In the genomic region with DNA sequence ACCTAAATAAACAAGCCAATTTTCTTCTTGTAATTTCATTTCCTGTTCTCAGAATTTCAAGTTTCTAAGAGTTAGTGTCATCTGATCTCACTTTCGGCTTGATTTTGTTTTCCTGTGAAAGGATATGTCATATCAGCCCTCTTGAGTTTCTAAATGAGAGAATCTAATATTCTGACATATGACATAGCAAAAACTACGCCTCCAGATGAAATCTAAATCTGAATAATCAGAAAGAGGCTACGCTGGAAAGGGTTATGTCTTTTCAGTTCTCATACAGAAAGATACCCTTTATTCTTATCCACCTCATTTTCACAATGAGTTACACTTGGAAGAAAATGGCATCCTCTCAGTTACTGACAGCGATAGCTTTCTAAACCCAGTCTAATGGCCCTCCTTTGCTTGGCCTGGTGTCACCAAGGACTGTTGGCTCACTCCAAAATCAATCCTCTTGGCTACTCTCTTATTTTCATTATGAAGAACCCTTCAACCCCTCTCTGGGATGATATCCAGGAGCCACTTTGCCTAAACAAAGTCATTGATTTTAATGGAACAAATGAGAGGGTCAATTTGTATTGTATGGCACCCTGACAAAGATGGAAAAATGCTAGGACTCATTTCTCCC, we compare ENCODE assay signal across 11 cellular contexts.
DNase-seq lines count a peak whose midpoint lies in the region; ATAC-seq, FAIRE-seq and TF ChIP-seq lines count a peak whose summit lies in the region.
"Had no signal": no experiment of that assay in that cellular context is flagged by ENCODE, and none has a peak within 500 bp of the region (broad histone marks: within the 10 kb centered on the region; RNA-seq: fewer than 3 reads in every experiment).

No MANE protein-coding gene starts in this region.

- intact Hi-C loops in ascending aorta (cut with DNase I) = no loop called here

- H3K36me3 Mint-ChIP-seq in activated naive CD4-positive, alpha-beta T cell treated with anti-CD3 and anti-CD28 coated beads, Interleukin-2, amount 50 U/mL, for 72 hours = peaks cover 0 to 10% of the 10 kb centered on the region in 2 donors
- H3K36me3 Mint-ChIP-seq in glutamatergic neuron (ENCODE audit: unreplicated experiment) (no peaks in the 10 kb centered on the region), mesothelial cell of epicardium (no peaks in the 10 kb centered on the region)

- DNase-seq in GM18507 (ENCODE audit: extremely low spot score, insufficient read length, low read depth) = peak; percentile 1
- no peak for DNase-seq in activated naive CD4-positive, alpha-beta T cell treated with anti-CD3 and anti-CD28 coated beads, Interleukin-2, amount 50 U/mL, for 72 hours (ENCODE audit: low spot score in 2 of 2)
- no peak for DNase-seq in glutamatergic neuron
- no peak for DNase-seq in mesothelial cell of epicardium (ENCODE audit: low spot score in 2 of 2, unreplicated experiment in 2 of 2)
- DNase-seq in ascending aorta (ENCODE audit: low spot score in 2 of 2) = no peak
- DNase-seq in pons (ENCODE audit: low spot score) = no peak
- DNase-seq: GDM1 had no signal

- H3K27ac Mint-ChIP-seq in activated naive CD4-positive, alpha-beta T cell treated with anti-CD3 and anti-CD28 coated beads, Interleukin-2, amount 50 U/mL, for 72 hours = peak overlapping the region in 1 of 2 donors; percentile 53
- H3K27ac Mint-ChIP-seq in glutamatergic neuron (ENCODE audit: unreplicated experiment) = no peak overlapping the region
- H3K27ac Mint-ChIP-seq in mesothelial cell of epicardium = no peak overlapping the region

- peak; percentile 79 for ATAC-seq in GM21390 (IDR thresholded peaks at IDR 0.05; ENCODE audit: unreplicated experiment)
- ATAC-seq in HG03280 (IDR thresholded peaks at IDR 0.05; ENCODE audit: unreplicated experiment) = peak; percentile 87
- ATAC-seq in activated naive CD4-positive, alpha-beta T cell treated with anti-CD3 and anti-CD28 coated beads, Interleukin-2, amount 50 U/mL, for 72 hours = peak; percentile 69 to 84
- ATAC-seq: K562 had no signal

- no peaks in the 10 kb centered on the region for H3K4me1 ChIP-seq in ascending aorta

- H3K36me3 ChIP-seq in ascending aorta = no peaks in the 10 kb centered on the region

- H3K4me3 ChIP-seq in ascending aorta = no peak overlapping the region
- H3K4me3 ChIP-seq: K562 had no signal

- no peaks in the 10 kb centered on the region for H3K9me3 ChIP-seq in ascending aorta

- no peak overlapping the region for H3K4me3 Mint-ChIP-seq in glutamatergic neuron (ENCODE audit: unreplicated experiment)
- H3K4me3 Mint-ChIP-seq in mesothelial cell of epicardium = no peak overlapping the region

- H3K27me3 Mint-ChIP-seq in glutamatergic neuron (ENCODE audit: unreplicated experiment) (peaks cover 2% of the 10 kb centered on the region), mesothelial cell of epicardium (ENCODE audit: low read depth) (peaks cover 4% of the 10 kb centered on the region)

- peaks cover 5 to 13% of the 10 kb centered on the region in 2 donors for H3K9me3 Mint-ChIP-seq in activated naive CD4-positive, alpha-beta T cell treated with anti-CD3 and anti-CD28 coated beads, Interleukin-2, amount 50 U/mL, for 72 hours
- H3K9me3 Mint-ChIP-seq in glutamatergic neuron (ENCODE audit: unreplicated experiment) (no peaks in the 10 kb centered on the region), mesothelial cell of epicardium (peaks cover 10% of the 10 kb centered on the region)

- no peak for TF ChIP-seq CTCF in glutamatergic neuron (IDR thresholded peaks at IDR 0.05; ENCODE audit: partially characterized antibody, unreplicated experiment)
- no peak for TF ChIP-seq CTCF in mesothelial cell of epicardium (IDR thresholded peaks at IDR 0.05; ENCODE audit: unreplicated experiment)
- TF ChIP-seq CTCF in ascending aorta (IDR thresholded peaks at IDR 0.05) = no peak

- peak; percentile 94 for FAIRE-seq in GM18507 (lab: Jason Lieb, UNC)
- FAIRE-seq: frontal cortex, K562 had no signal

- no peak overlapping the region for H3K27ac ChIP-seq in ascending aorta

- no peaks in the 10 kb centered on the region for H3K4me1 Mint-ChIP-seq in glutamatergic neuron (ENCODE audit: low read depth, unreplicated experiment)
- no peaks in the 10 kb centered on the region for H3K4me1 Mint-ChIP-seq in mesothelial cell of epicardium

- no peaks in the 10 kb centered on the region for H3K27me3 ChIP-seq in ascending aorta
